In genomic region chr5:114319821-114320220, GRCh38 we compare ENCODE assay signal across 25 cellular contexts. TPM values are rescaled to one million over a fixed set of nuclear protein-coding genes. Genes with fewer than 3 reads are reported as not detected.
DNase-seq lines count a peak whose midpoint lies in the region; ATAC-seq and TF ChIP-seq lines count a peak whose summit lies in the region.
"Had no signal": no experiment of that assay in that cellular context is flagged by ENCODE, and none has a peak within 500 bp of the region (broad histone marks: within the 10 kb centered on the region; RNA-seq: fewer than 3 reads in every experiment).

No MANE protein-coding gene starts in this region.

- peak; percentile 71 for DNase-seq in ELR (ENCODE audit: low read depth)
- DNase-seq in RPMI7951 (ENCODE audit: low read depth): peak; percentile 13
- DNase-seq in epithelial cell of esophagus (ENCODE audit: low read depth): peak; percentile 33
- no peak for DNase-seq in osteocyte (ENCODE audit: extremely low spot score, unreplicated experiment)
- no peak for DNase-seq in NCI-H510A (lab: John Stamatoyannopoulos, UW)
- DNase-seq: activated CD8-positive, alpha-beta memory T cell treated with anti-CD3 and anti-CD28 coated beads for 24 hours; activated T-cell treated with anti-CD3 and anti-CD28 coated beads, Interleukin-2, amount 50 U/mL, for 48 hours; AML-193; body of pancreas; Caco-2; dorsolateral prefrontal cortex; immature natural killer cell; NCI-H187; NCI-H2227 treated with DMSO at 0.1 percent for 48 hours; small intestine; stimulated activated CD4-positive, alpha-beta T cell treated with anti-CD3 and anti-CD28 coated beads, Interleukin-4, amount 100 ng/mL, for 1 hour; stomach; T1000 had no signal

- no peak for TF ChIP-seq CTCF in epithelial cell of esophagus (IDR thresholded peaks at IDR 0.05; ENCODE audit: insufficient read depth, low read depth, low read length, missing control alignments)
- TF ChIP-seq CTCF in osteocyte (IDR thresholded peaks at IDR 0.05): no peak

- no peaks in the 10 kb centered on the region for H3K27me3 Mint-ChIP-seq in osteocyte (ENCODE audit: unreplicated experiment)
- H3K27me3 Mint-ChIP-seq: activated naive CD4-positive, alpha-beta T cell treated with anti-CD3 and anti-CD28 coated beads, Interleukin-2, amount 50 U/mL, for 24 hours; type B pancreatic cell had no signal

- H3K4me3 ChIP-seq in epithelial cell of esophagus (ENCODE audit: low read length): no peak overlapping the region
- H3K4me3 ChIP-seq: body of pancreas, dorsolateral prefrontal cortex, stomach had no signal

- peaks cover 6% of the 10 kb centered on the region for H3K4me1 Mint-ChIP-seq in osteocyte (ENCODE audit: unreplicated experiment)
- H3K4me1 Mint-ChIP-seq: activated naive CD4-positive, alpha-beta T cell treated with anti-CD3 and anti-CD28 coated beads, Interleukin-2, amount 50 U/mL, for 24 hours; immature natural killer cell; memory B cell; nephron had no signal

- peaks cover 2% of the 10 kb centered on the region for H3K9me3 Mint-ChIP-seq in osteocyte (ENCODE audit: unreplicated experiment)
- H3K9me3 Mint-ChIP-seq: nephron had no signal

- H3K27ac Mint-ChIP-seq in osteocyte (ENCODE audit: unreplicated experiment): peak overlapping the region; percentile 20
- H3K27ac Mint-ChIP-seq: activated naive CD4-positive, alpha-beta T cell treated with anti-CD3 and anti-CD28 coated beads, Interleukin-2, amount 50 U/mL, for 24 hours; immature natural killer cell; memory B cell; nephron; type B pancreatic cell had no signal

- ATAC-seq in HG02885 (IDR thresholded peaks at IDR 0.05; ENCODE audit: poor library complexity, unreplicated experiment) (no peak), HG03135 (IDR thresholded peaks at IDR 0.05; ENCODE audit: unreplicated experiment) (no peak)
- ATAC-seq: body of pancreas, esophagus mucosa had no signal

- no peak overlapping the region for H3K4me3 Mint-ChIP-seq in osteocyte (ENCODE audit: unreplicated experiment)
- H3K4me3 Mint-ChIP-seq: activated naive CD4-positive, alpha-beta T cell treated with anti-CD3 and anti-CD28 coated beads, Interleukin-2, amount 50 U/mL, for 24 hours; immature natural killer cell; memory B cell; nephron; type B pancreatic cell had no signal

- no peaks in the 10 kb centered on the region for H3K36me3 Mint-ChIP-seq in osteocyte (ENCODE audit: unreplicated experiment)
- H3K36me3 Mint-ChIP-seq: activated naive CD4-positive, alpha-beta T cell treated with anti-CD3 and anti-CD28 coated beads, Interleukin-2, amount 50 U/mL, for 24 hours; immature natural killer cell; memory B cell; type B pancreatic cell had no signal

RNA-seq across cellular contexts. Expression of gene KCNN2, which starts 42.0 kb away (rescaled TPM):
- total RNA-seq in RPMI7951 (2014; rRNA removed; shearing (Covaris generic)): not detected in 2 replicates
- 0.08 and 0.24 TPM in 2 replicates for total RNA-seq in osteocyte

Comparison
In these comparisons a context has a peak if more than half of its experiments do, and no peak if none do; other contexts are left out.
1. DNase-seq: peak in ELR (single experiment), RPMI7951 (single experiment) and epithelial cell of esophagus (single experiment); none in osteocyte (single experiment) and NCI-H510A (single experiment).